19 cellular contexts compared by ENCODE assay signal in the genomic region with DNA sequence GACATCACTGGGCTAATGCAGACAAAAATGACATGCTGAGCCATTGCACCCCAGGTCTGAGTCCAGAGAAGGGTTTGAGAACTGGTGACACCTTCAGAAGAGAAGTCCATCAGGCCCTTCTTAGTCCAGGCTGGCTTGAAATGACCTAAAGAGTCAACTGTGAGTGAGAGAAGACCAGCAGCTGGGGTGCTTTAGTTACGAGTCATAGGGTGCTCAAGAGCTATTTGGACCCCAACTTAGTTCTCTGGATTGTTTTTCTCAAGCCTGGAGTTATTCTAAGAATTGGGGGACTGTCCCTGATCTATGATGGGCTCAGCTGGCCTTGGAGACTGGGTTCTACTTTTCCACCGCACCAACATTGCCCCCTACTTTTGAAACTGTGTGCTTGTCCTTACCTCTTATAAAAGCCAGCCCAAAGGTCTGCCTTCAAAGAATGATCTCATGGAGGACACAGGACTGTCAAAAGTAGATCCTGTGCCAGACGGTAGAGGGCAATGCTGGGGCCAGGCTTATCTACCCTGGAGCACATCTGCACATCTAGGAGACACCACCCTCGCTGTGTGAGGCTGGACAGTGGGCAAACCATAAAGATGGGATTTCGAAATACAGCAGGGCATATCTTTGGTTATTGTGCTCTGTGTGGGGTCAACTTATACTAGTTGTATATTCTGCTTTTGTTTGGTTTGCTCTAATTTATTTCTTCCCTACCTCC.
DNase-seq lines count a peak whose midpoint lies in the region; TF ChIP-seq lines count a peak whose summit lies in the region.
"Had no signal": no experiment of that assay in that cellular context is flagged by ENCODE, and none has a peak within 500 bp of the region (broad histone marks: within the 10 kb centered on the region; RNA-seq: fewer than 3 reads in every experiment).

No MANE protein-coding gene starts in this region.

- CTCF ChIA-PET in BJ (lab: Yijun Ruan, JAX), result no interaction called here

- H3K27ac Mint-ChIP-seq in activated T-cell treated with anti-CD3 and anti-CD28 coated beads, Interleukin-2, amount 50 U/mL, for 24 hours, result no peak overlapping the region
- H3K27ac Mint-ChIP-seq: naive B cell had no signal

- H3K4me3 ChIP-seq in BJ (ENCODE audit: low read depth, low read length) (no peak overlapping the region), NB4 (ENCODE audit: low read depth, low read length) (no peak overlapping the region), epithelial cell of esophagus (ENCODE audit: low read length) (no peak overlapping the region)
- H3K4me3 ChIP-seq: esophagus muscularis mucosa, hepatocyte, left lung, psoas muscle, transverse colon had no signal

- TF ChIP-seq CTCF in BJ (IDR thresholded peaks at IDR 0.05; ENCODE audit: insufficient read depth, low read depth, low read length) (peak; percentile 6; the same call in 1 of the 2 replicates), GM12874 (IDR thresholded peaks at IDR 0.05; ENCODE audit: insufficient read depth, low read depth, low read length) (0 out of 2 replicates have a peak, but pooled peaks have one; percentile 14), NB4 (IDR thresholded peaks at IDR 0.05; ENCODE audit: low read depth, low read length) (peak; percentile 28), epithelial cell of esophagus (IDR thresholded peaks at IDR 0.05; ENCODE audit: insufficient read depth, low read depth, low read length, missing control alignments) (peak; percentile 21), GM10266 (IDR thresholded peaks at IDR 0.05; ENCODE audit: control insufficient read depth, insufficient read depth, low read depth, missing control alignments) (no peak)

- TF ChIP-seq POLR2A in NB4 (IDR thresholded peaks at IDR 0.05; ENCODE audit: extremely low read depth, insufficient read length), result no peak

- H3K9me3 Mint-ChIP-seq in activated T-cell treated with anti-CD3 and anti-CD28 coated beads, Interleukin-2, amount 50 U/mL, for 24 hours, result no peaks in the 10 kb centered on the region
- H3K9me3 Mint-ChIP-seq: naive B cell had no signal

- POLR2A ChIA-PET in BJ (lab: Charles Lee), result no interaction called here

- H3K36me3 Mint-ChIP-seq in activated T-cell treated with anti-CD3 and anti-CD28 coated beads, Interleukin-2, amount 50 U/mL, for 24 hours (ENCODE audit: low read depth), result no peaks in the 10 kb centered on the region
- H3K36me3 Mint-ChIP-seq: naive B cell had no signal

- no peak overlapping the region for H3K4me3 Mint-ChIP-seq in activated T-cell treated with anti-CD3 and anti-CD28 coated beads, Interleukin-2, amount 50 U/mL, for 24 hours
- H3K4me3 Mint-ChIP-seq: naive B cell had no signal

- H3K36me3 ChIP-seq in BJ (ENCODE audit: control insufficient read depth, insufficient read depth, low read length), result no peaks in the 10 kb centered on the region
- H3K36me3 ChIP-seq: esophagus muscularis mucosa, left lung, transverse colon had no signal

- H3K27me3 ChIP-seq in BJ (ENCODE audit: control insufficient read depth, insufficient read depth, low read length), result no peaks in the 10 kb centered on the region
- H3K27me3 ChIP-seq: esophagus muscularis mucosa, hepatocyte, left lung, transverse colon had no signal

- no peaks in the 10 kb centered on the region for H3K27me3 Mint-ChIP-seq in activated T-cell treated with anti-CD3 and anti-CD28 coated beads, Interleukin-2, amount 50 U/mL, for 24 hours

- no peak for DNase-seq in BJ (ENCODE audit: low read depth)
- peak; percentile 37 for DNase-seq in NB4 (ENCODE audit: low read depth)
- DNase-seq in epithelial cell of esophagus (ENCODE audit: low read depth), result peak; percentile 7
- DNase-seq in GM10266 (ENCODE audit: extremely low spot score), result no peak
- DNase-seq in SHP77 treated with DMSO at 0.1 percent for 48 hours (lab: John Stamatoyannopoulos, UW), result no peak
- DNase-seq in iPS-NIHi7 (ENCODE audit: extremely low spot score), result no peak
- no peak for DNase-seq in activated T-cell treated with anti-CD3 and anti-CD28 coated beads, Interleukin-2, amount 50 U/mL, for 24 hours
- DNase-seq: activated CD4-positive, alpha-beta T cell treated with anti-CD3 and anti-CD28 coated beads for 4 hours; activated T-cell treated with anti-CD3 and anti-CD28 coated beads, Interleukin-2, amount 50 U/mL, for 48 hours; AML-193; left lung; naive B cell; NCI-H1048; NCI-H345; psoas muscle; transverse colon had no signal

- no peaks in the 10 kb centered on the region for H3K4me1 Mint-ChIP-seq in activated T-cell treated with anti-CD3 and anti-CD28 coated beads, Interleukin-2, amount 50 U/mL, for 24 hours (ENCODE audit: low read depth)

Comparison
In these comparisons a context has a peak if more than half of its experiments do, and no peak if none do; other contexts are left out.
1. DNase-seq: peak in NB4 (single experiment) and epithelial cell of esophagus (single experiment); none in BJ (single experiment), GM10266 (single experiment), SHP77 treated with DMSO at 0.1 percent for 48 hours (single experiment), iPS-NIHi7 (single experiment) and activated T-cell treated with anti-CD3 and anti-CD28 coated beads, Interleukin-2, amount 50 U/mL, for 24 hours (single experiment).